In genomic region chr16:16154292-16154951, GRCh38 we compare ENCODE assay signal across 1 cellular context.
TF ChIP-seq lines count a peak whose summit lies in the region.

No MANE protein-coding gene starts in this region.

TF ChIP-seq in HepG2, 621 proteins besides CTCF, POLR2A, EP300 and RAD21 (continued from another document):
- TF ChIP-seq ZNF710 (CRISPR knock-in tag; IDR thresholded peaks at IDR 0.05; ENCODE audit: borderline replicate concordance) (no peak), NFIB (CRISPR knock-in tag; IDR thresholded peaks at IDR 0.05; ENCODE audit: borderline replicate concordance) (peak; percentile 74; the same call in 1 of the 2 replicates), MAFG (CRISPR knock-in tag; IDR thresholded peaks at IDR 0.05) (no peak), POLR2AphosphoS5 (IDR thresholded peaks at IDR 0.05; ENCODE audit: low read depth, low read length) (peak; percentile 33; the same call in 1 of the 2 replicates), ARNT (IDR thresholded peaks at IDR 0.05) (no peak), POLR2G (IDR thresholded peaks at IDR 0.05; ENCODE audit: low read depth, low read length) (peak; percentile 37; the same call in 1 of the 2 replicates), NFATC3 (CRISPR knock-in tag; IDR thresholded peaks at IDR 0.05) (no peak), RFXANK (CRISPR knock-in tag; IDR thresholded peaks at IDR 0.05) (no peak), ZNF496 (CRISPR knock-in tag; IDR thresholded peaks at IDR 0.05; ENCODE audit: insufficient replicate concordance) (no peak), RBM39 (IDR thresholded peaks at IDR 0.05; ENCODE audit: low read depth, low read length, poor library complexity, severe bottlenecking) (no peak), ZBTB38 (CRISPR knock-in tag; IDR thresholded peaks at IDR 0.05) (no peak), NR2F6 (IDR thresholded peaks at IDR 0.05) (no peak), NR2F6 (CRISPR knock-in tag; IDR thresholded peaks at IDR 0.05) (no peak), TSC22D2 (CRISPR knock-in tag; IDR thresholded peaks at IDR 0.05; ENCODE audit: borderline replicate concordance) (no peak), ZBTB7A (CRISPR knock-in tag; IDR thresholded peaks at IDR 0.05) (no peak), LCORL (IDR thresholded peaks at IDR 0.05) (no peak), LCORL (CRISPR knock-in tag; IDR thresholded peaks at IDR 0.05) (no peak), NFRKB (IDR thresholded peaks at IDR 0.05) (no peak), SRSF9 (IDR thresholded peaks at IDR 0.05; ENCODE audit: borderline replicate concordance, insufficient read depth, low read depth, low read length, poor library complexity, severe bottlenecking) (no peak), ZFP91 (CRISPR knock-in tag; IDR thresholded peaks at IDR 0.05; ENCODE audit: borderline replicate concordance) (0 out of 2 replicates have a peak, but pooled peaks have one; percentile 15), TARDBP (CRISPR knock-in tag; IDR thresholded peaks at IDR 0.05) (peak; percentile 50; the same call in 1 of the 2 replicates), ZNF451 (CRISPR knock-in tag; IDR thresholded peaks at IDR 0.05) (no peak), ZBTB49 (CRISPR knock-in tag; IDR thresholded peaks at IDR 0.05; ENCODE audit: borderline replicate concordance) (no peak), ZNF800 (CRISPR knock-in tag; IDR thresholded peaks at IDR 0.05) (no peak), RXRB (CRISPR knock-in tag; IDR thresholded peaks at IDR 0.05; ENCODE audit: borderline replicate concordance) (no peak), HES4 (CRISPR knock-in tag; IDR thresholded peaks at IDR 0.05; ENCODE audit: borderline replicate concordance) (no peak), ZNF768 (CRISPR knock-in tag; IDR thresholded peaks at IDR 0.05) (peak; percentile 33; the same call in 1 of the 2 replicates), ZNF484 (CRISPR knock-in tag; IDR thresholded peaks at IDR 0.05; ENCODE audit: borderline replicate concordance, low read depth) (no peak), LBX2 (CRISPR knock-in tag; IDR thresholded peaks at IDR 0.05; ENCODE audit: borderline replicate concordance) (no peak), ZNF264 (CRISPR knock-in tag; IDR thresholded peaks at IDR 0.05) (no peak), NFE2L1 (CRISPR knock-in tag; IDR thresholded peaks at IDR 0.05; ENCODE audit: borderline replicate concordance) (no peak), NR2F2 (IDR thresholded peaks at IDR 0.05; ENCODE audit: borderline replicate concordance, low read depth) (no peak), ZNF282 (IDR thresholded peaks at IDR 0.05; ENCODE audit: partially characterized antibody) (no peak)
